ENCODE assay signal across 30 cellular contexts in genomic region chr17:64111831-64112230, GRCh38.
"Had no signal": no experiment of that assay in that cellular context is flagged by ENCODE, and none has a peak within 500 bp of the region (broad histone marks: within the 10 kb centered on the region; RNA-seq: fewer than 3 reads in every experiment).

No MANE protein-coding gene starts in this region.

- H3K36me3 ChIP-seq: colonic mucosa, esophagus muscularis mucosa, gastroesophageal sphincter, heart left ventricle, ovary, sigmoid colon, spleen, thoracic aorta, tibial nerve, upper lobe of right lung, vagina had no signal

- H3K9me3 Mint-ChIP-seq: dendritic cell treated with granulocyte-macrophage colony-stimulating factor and Interleukin-4, amounts not matched to agents 40 ng/mL and 50 ng/mL, for 4 days; endodermal cell; mesothelial cell of epicardium; naive B cell; natural killer cell treated with Interleukin-12 subunit alpha and Interleukin-12 subunit beta and Interleukin-15 and Interleukin-18, amount 100 ng/mL, for 72 hours; stimulated activated naive B cell treated with anti-CD40 and anti-IgM and Interleukin-4, amounts not matched to agents 10 μg/mL and 1 μg/mL and 100 μg/mL, for 72 hours; stimulated activated naive CD8-positive, alpha-beta T cell treated with anti-CD3 and anti-CD28 coated beads, Interleukin-15, Interleukin-2, amounts not matched to agents 100 ng/mL and 50 ng/mL, for 24 hours had no signal

- H3K27me3 ChIP-seq: colonic mucosa, esophagus muscularis mucosa, foreskin keratinocyte, gastroesophageal sphincter, heart left ventricle, hepatocyte, ovary, sigmoid colon, spleen, tibial nerve, upper lobe of right lung, vagina had no signal

- ATAC-seq: foreskin keratinocyte; gastroesophageal sphincter; heart left ventricle; mucosa of descending colon; natural killer cell treated with Interleukin-12 subunit alpha and Interleukin-12 subunit beta and Interleukin-15 and Interleukin-18, amount 100 ng/mL, for 72 hours; psoas muscle; stimulated activated naive B cell treated with anti-CD40 and anti-IgM and Interleukin-4, amounts not matched to agents 10 μg/mL and 1 μg/mL and 100 μg/mL, for 72 hours; upper lobe of right lung had no signal

- H3K36me3 Mint-ChIP-seq: mesothelial cell of epicardium; naive B cell; stimulated activated naive B cell treated with anti-CD40 and anti-IgM and Interleukin-4, amounts not matched to agents 10 μg/mL and 1 μg/mL and 100 μg/mL, for 72 hours had no signal

- H3K27ac Mint-ChIP-seq: dendritic cell treated with granulocyte-macrophage colony-stimulating factor and Interleukin-4, amounts not matched to agents 40 ng/mL and 50 ng/mL, for 4 days; endodermal cell; mesothelial cell of epicardium; naive B cell; stimulated activated naive B cell treated with anti-CD40 and anti-IgM and Interleukin-4, amounts not matched to agents 10 μg/mL and 1 μg/mL and 100 μg/mL, for 72 hours; stimulated activated naive CD8-positive, alpha-beta T cell treated with anti-CD3 and anti-CD28 coated beads, Interleukin-15, Interleukin-2, amounts not matched to agents 100 ng/mL and 50 ng/mL, for 24 hours had no signal

- H3K4me3 ChIP-seq: colonic mucosa, esophagus muscularis mucosa, gastroesophageal sphincter, heart left ventricle, hepatocyte, mucosa of descending colon, ovary, psoas muscle, sigmoid colon, spleen, thoracic aorta, tibial nerve, upper lobe of right lung, vagina had no signal

- H3K4me3 Mint-ChIP-seq: dendritic cell treated with granulocyte-macrophage colony-stimulating factor and Interleukin-4, amounts not matched to agents 40 ng/mL and 50 ng/mL, for 4 days; endodermal cell; mesothelial cell of epicardium; natural killer cell treated with Interleukin-12 subunit alpha and Interleukin-12 subunit beta and Interleukin-15 and Interleukin-18, amount 100 ng/mL, for 72 hours; neural crest cell; stimulated activated naive B cell treated with anti-CD40 and anti-IgM and Interleukin-4, amounts not matched to agents 10 μg/mL and 1 μg/mL and 100 μg/mL, for 72 hours; stimulated activated naive CD8-positive, alpha-beta T cell treated with anti-CD3 and anti-CD28 coated beads, Interleukin-15, Interleukin-2, amounts not matched to agents 100 ng/mL and 50 ng/mL, for 24 hours had no signal

- H2AFZ ChIP-seq: hepatocyte had no signal

- DNase-seq: colonic mucosa; effector CD8-positive, alpha-beta T cell; foreskin keratinocyte; heart left ventricle; kidney; mesenchymal stem cell; mucosa of descending colon; naive B cell; occipital lobe; ovary; posterior cingulate gyrus; psoas muscle; right cardiac atrium; sigmoid colon; spleen; stimulated activated CD4-positive, alpha-beta T cell treated with anti-CD3 and anti-CD28 coated beads, Interleukin-4, amount 100 ng/mL, for 4 hours; stimulated activated naive B cell treated with anti-CD40 and anti-IgM and Interleukin-4, amounts not matched to agents 10 μg/mL and 1 μg/mL and 100 μg/mL, for 72 hours; upper lobe of right lung had no signal

- H3K27me3 Mint-ChIP-seq: dendritic cell treated with granulocyte-macrophage colony-stimulating factor and Interleukin-4, amounts not matched to agents 40 ng/mL and 50 ng/mL, for 4 days; natural killer cell treated with Interleukin-12 subunit alpha and Interleukin-12 subunit beta and Interleukin-15 and Interleukin-18, amount 100 ng/mL, for 72 hours; stimulated activated naive B cell treated with anti-CD40 and anti-IgM and Interleukin-4, amounts not matched to agents 10 μg/mL and 1 μg/mL and 100 μg/mL, for 72 hours; stimulated activated naive CD8-positive, alpha-beta T cell treated with anti-CD3 and anti-CD28 coated beads, Interleukin-15, Interleukin-2, amounts not matched to agents 100 ng/mL and 50 ng/mL, for 24 hours had no signal

- H3K9me3 ChIP-seq: colonic mucosa, esophagus muscularis mucosa, gastroesophageal sphincter, heart left ventricle, mucosa of descending colon, ovary, psoas muscle, sigmoid colon, spleen, thoracic aorta, tibial nerve, upper lobe of right lung, vagina had no signal

- H3K27ac ChIP-seq: colonic mucosa, esophagus muscularis mucosa, foreskin keratinocyte, gastroesophageal sphincter, heart left ventricle, hepatocyte, ovary, psoas muscle, sigmoid colon, spleen, thoracic aorta, tibial nerve, upper lobe of right lung, vagina had no signal

- H3K4me2 ChIP-seq: hepatocyte had no signal
